In the genomic region with DNA sequence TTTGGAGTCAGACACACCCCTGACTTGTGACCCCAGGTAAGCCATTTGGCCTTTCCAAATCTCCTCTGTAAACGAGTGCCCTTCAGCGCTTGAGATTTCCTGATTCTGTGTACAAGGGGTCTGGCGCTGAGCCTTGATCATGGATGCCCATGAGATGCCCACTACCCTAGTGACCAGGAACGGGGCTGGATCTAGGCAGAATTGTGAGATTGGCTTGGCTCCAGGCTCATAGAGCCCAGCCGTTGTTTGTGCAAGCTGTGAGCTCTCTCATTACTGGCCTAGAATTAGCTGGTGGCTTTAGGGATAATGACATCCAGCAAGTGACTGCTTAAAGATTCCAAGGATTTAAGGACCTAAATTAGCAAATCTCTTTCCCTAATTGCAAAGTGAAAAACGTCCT, we compare ENCODE assay signal across 1 cellular context.
TF ChIP-seq lines count a peak whose summit lies in the region.

No MANE protein-coding gene starts in this region.

TF ChIP-seq in HepG2, 621 proteins besides CTCF, POLR2A, EP300 and RAD21 (continued from another document):
- TF ChIP-seq, protein P1, sequence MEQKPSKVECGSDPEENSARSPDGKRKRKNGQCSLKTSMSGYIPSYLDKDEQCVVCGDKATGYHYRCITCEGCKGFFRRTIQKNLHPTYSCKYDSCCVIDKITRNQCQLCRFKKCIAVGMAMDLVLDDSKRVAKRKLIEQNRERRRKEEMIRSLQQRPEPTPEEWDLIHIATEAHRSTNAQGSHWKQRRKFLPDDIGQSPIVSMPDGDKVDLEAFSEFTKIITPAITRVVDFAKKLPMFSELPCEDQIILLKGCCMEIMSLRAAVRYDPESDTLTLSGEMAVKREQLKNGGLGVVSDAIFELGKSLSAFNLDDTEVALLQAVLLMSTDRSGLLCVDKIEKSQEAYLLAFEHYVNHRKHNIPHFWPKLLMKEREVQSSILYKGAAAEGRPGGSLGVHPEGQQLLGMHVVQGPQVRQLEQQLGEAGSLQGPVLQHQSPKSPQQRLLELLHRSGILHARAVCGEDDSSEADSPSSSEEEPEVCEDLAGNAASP (CRISPR knock-in tag; IDR thresholded peaks at IDR 0.05; ENCODE audit: borderline replicate concordance), result no peak
- TF ChIP-seq RFXANK (CRISPR knock-in tag; IDR thresholded peaks at IDR 0.05) (no peak), ATF7-NPFF (CRISPR knock-in tag; IDR thresholded peaks at IDR 0.05; ENCODE audit: low read depth) (no peak), GLI4 (CRISPR knock-in tag; IDR thresholded peaks at IDR 0.05; ENCODE audit: borderline replicate concordance) (no peak)
